In the genomic region with DNA sequence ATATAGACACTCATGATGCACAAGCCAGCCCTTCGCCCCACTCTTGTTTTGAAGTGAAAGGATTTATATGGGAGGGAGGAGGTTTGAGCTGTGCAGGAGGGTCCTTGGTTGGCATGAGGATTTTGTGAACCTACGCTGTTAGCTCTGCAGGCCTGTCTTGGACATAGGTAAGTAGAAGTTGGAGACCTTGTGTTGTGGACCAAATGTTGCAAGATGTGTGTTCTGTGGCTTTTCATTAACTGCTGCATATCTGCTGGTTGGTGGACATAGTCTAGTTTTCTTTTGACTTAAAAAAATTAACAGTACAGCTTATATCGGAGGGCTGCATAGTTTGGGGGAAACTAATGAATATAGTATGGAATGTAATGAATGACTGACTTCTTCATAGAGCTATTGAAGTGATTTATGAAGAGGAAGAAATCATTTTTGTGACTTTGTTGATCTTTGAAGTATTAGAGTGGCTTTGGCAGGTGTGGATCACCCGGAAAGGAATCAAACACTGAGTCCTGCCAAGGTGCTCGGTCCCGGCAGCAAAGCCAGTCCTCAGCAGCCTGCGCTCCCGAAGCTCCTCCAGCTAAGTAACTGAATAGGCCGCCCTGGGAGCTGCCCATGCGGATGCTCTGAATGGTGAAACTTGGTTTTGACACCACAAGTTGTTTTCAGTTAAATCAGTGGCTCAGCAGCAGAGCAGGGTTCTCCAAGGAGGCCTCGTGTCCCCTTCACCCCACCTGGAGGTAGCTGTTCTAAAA, we compare ENCODE assay signal across 26 cellular contexts.
"Had no signal": no experiment of that assay in that cellular context is flagged by ENCODE, and none has a peak within 500 bp of the region (broad histone marks: within the 10 kb centered on the region; RNA-seq: fewer than 3 reads in every experiment).

No MANE protein-coding gene starts in this region.

- H3K36me3 Mint-ChIP-seq: naive B cell had no signal

- H3K27ac ChIP-seq: adrenal gland, ascending aorta, brain microvascular endothelial cell, esophagus squamous epithelium, gastrocnemius medialis, lower lobe of right lung, right atrium auricular region, stomach, suprapubic skin, transverse colon, VCaP had no signal

- DNase-seq: activated CD4-positive, alpha-beta T cell treated with anti-CD3 and anti-CD28 coated beads, Interleukin-2, amount 50 U/mL, for 1 hour; activated CD4-positive, CD25-positive, alpha-beta regulatory T cell treated with anti-CD3 and anti-CD28 coated beads, Interleukin-2, amount 50 U/mL, for 72 hours; activated CD8-positive, alpha-beta T cell treated with anti-CD3 and anti-CD28 coated beads, Interleukin-2, amount 10 ng/mL, durations not matched to agents 7 days and 5 days; activated gamma-delta T cell; adrenal gland; brain microvascular endothelial cell; caudate nucleus; dermis blood vessel endothelial cell; effector memory CD4-positive, alpha-beta T cell; esophagus squamous epithelium; gastrocnemius medialis; left colon; lower lobe of right lung; naive B cell; stimulated activated CD4-positive, alpha-beta T cell treated with anti-CD3 and anti-CD28 coated beads, Interleukin-12 subunit alpha, Interleukin-12 subunit beta, amount 100 ng/mL, for 4 hours; stomach; T-cell; transverse colon had no signal

- H3K27me3 ChIP-seq: adrenal gland, ascending aorta, brain microvascular endothelial cell, esophagus squamous epithelium, gastrocnemius medialis, right atrium auricular region, stomach, suprapubic skin, transverse colon had no signal

- H3K27me3 Mint-ChIP-seq: naive B cell, progenitor cell of endocrine pancreas, T-cell had no signal

- H3K4me3 Mint-ChIP-seq: activated CD8-positive, alpha-beta T cell treated with anti-CD3 and anti-CD28 coated beads, Interleukin-2, amount 10 ng/mL, durations not matched to agents 7 days and 5 days; activated T-helper 1 cell treated with anti-CD3 and anti-CD28 coated beads, Interleukin-12 subunit alpha, Interleukin-12 subunit beta, Interleukin-2, Interleukin-4 antibody, amounts not matched to agents 30 ng/mL and 10 ng/mL and 1 ng/mL, durations not matched to agents 14 hours and 24 hours and 36 hours; T-helper 2 cell treated with Interferon-gamma antibody and Interleukin-4, amounts not matched to agents 5 μg/mL and 100 μg/mL, for 36 hours had no signal

- H3K4me3 ChIP-seq: adrenal gland, ascending aorta, esophagus squamous epithelium, gastrocnemius medialis, lower lobe of right lung, right atrium auricular region, stomach, suprapubic skin, transverse colon had no signal

- ATAC-seq: activated CD8-positive, alpha-beta T cell treated with anti-CD3 and anti-CD28 coated beads, Interleukin-2, amount 10 ng/mL, durations not matched to agents 7 days and 5 days; activated naive CD4-positive, alpha-beta T cell treated with anti-CD3 and anti-CD28 coated beads, Interleukin-2, amount 50 U/mL, for 72 hours; gastrocnemius medialis; left colon; lower lobe of right lung; T-cell had no signal

- H3K27ac Mint-ChIP-seq: activated CD8-positive, alpha-beta T cell treated with anti-CD3 and anti-CD28 coated beads, Interleukin-2, amount 10 ng/mL, durations not matched to agents 7 days and 5 days; activated naive CD4-positive, alpha-beta T cell treated with anti-CD3 and anti-CD28 coated beads, Interleukin-2, amount 50 U/mL, for 72 hours; activated T-helper 1 cell treated with anti-CD3 and anti-CD28 coated beads, Interleukin-12 subunit alpha, Interleukin-12 subunit beta, Interleukin-2, Interleukin-4 antibody, amounts not matched to agents 30 ng/mL and 10 ng/mL and 1 ng/mL, durations not matched to agents 14 hours and 24 hours and 36 hours; progenitor cell of endocrine pancreas; T-cell; T-helper 2 cell treated with Interferon-gamma antibody and Interleukin-4, amounts not matched to agents 5 μg/mL and 100 μg/mL, for 36 hours had no signal

- H3K9me3 Mint-ChIP-seq: activated naive CD4-positive, alpha-beta T cell treated with anti-CD3 and anti-CD28 coated beads, Interleukin-2, amount 50 U/mL, for 72 hours; activated T-helper 1 cell treated with anti-CD3 and anti-CD28 coated beads, Interleukin-12 subunit alpha, Interleukin-12 subunit beta, Interleukin-2, Interleukin-4 antibody, amounts not matched to agents 30 ng/mL and 10 ng/mL and 1 ng/mL, durations not matched to agents 14 hours and 24 hours and 36 hours; naive B cell; T-cell; T-helper 2 cell treated with Interferon-gamma antibody and Interleukin-4, amounts not matched to agents 5 μg/mL and 100 μg/mL, for 36 hours had no signal

- H3K9me3 ChIP-seq: adrenal gland, ascending aorta, esophagus squamous epithelium, gastrocnemius medialis, lower lobe of right lung, right atrium auricular region, stomach, suprapubic skin, transverse colon had no signal

- H3K36me3 ChIP-seq: adrenal gland, brain microvascular endothelial cell, lower lobe of right lung, right atrium auricular region, transverse colon had no signal
